Comparison of ENCODE assay signal across 14 cellular contexts in the genomic region with DNA sequence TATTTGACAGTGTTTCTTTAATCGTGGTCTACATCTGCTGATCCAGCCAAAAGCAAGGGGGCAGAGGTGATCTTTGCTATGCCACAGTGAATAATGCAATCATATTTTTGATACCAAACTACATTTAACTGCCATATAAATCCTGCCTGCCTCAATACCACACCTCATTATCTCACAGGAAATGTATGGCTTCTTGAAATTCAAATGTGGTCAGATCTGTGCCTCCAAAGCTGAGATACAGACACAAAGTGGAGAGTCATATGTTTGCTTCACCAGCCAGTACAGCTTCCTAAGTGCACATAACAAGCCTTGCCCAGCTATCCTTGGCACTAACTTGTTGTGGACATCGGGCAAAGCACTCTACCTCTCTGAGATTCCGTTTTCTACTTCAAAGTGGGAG.
A peak's percentile ranks its signal among the peaks of the same experiment; 100 is the strongest.
DNase-seq lines count a peak whose midpoint lies in the region; ATAC-seq, FAIRE-seq and TF ChIP-seq lines count a peak whose summit lies in the region.
"Had no signal": no experiment of that assay in that cellular context is flagged by ENCODE, and none has a peak within 500 bp of the region (broad histone marks: within the 10 kb centered on the region; RNA-seq: fewer than 3 reads in every experiment).

No MANE protein-coding gene starts in this region.

- FAIRE-seq in small intestine (lab: Jason Lieb, UNC), result no peak

- POLR2A ChIA-PET in SK-N-SH (lab: Yijun Ruan, JAX), result no interaction called here

- CTCF ChIA-PET in SK-N-SH (lab: Yijun Ruan, JAX), result interaction anchor here (1.6 kb wide), 1 partner anchor 16 kb away, joined by 4 read pairs; no protein-coding TSS in a partner anchor

- H3F3A ChIP-seq in Loucy (ENCODE audit: low read depth) (peaks cover 13% of the 10 kb centered on the region), SK-N-SH (replicated peaks; ENCODE audit: insufficient read depth) (no peaks in the 10 kb centered on the region)

- in situ Hi-C loops in astrocyte of the cerebellum (cut with HindIII; ENCODE audit: low sequenced_read_pairs), result no loop called here

- TF ChIP-seq CTCF in Loucy (conservative IDR thresholded peaks at IDR 0.05; ENCODE audit: low read length), result peak; percentile 57
- no peak for TF ChIP-seq CTCF in astrocyte of the cerebellum (IDR thresholded peaks at IDR 0.05; ENCODE audit: low read depth, low read length, missing control alignments)
- TF ChIP-seq CTCF in mucosa of descending colon (IDR thresholded peaks at IDR 0.05), result no peak
- no peak for TF ChIP-seq CTCF in SK-N-SH (IDR thresholded peaks at IDR 0.05)

- no peak overlapping the region for H2AFZ ChIP-seq in Loucy (ENCODE audit: low read length)
- H2AFZ ChIP-seq in SK-N-SH (ENCODE audit: low read depth), result no peak overlapping the region

- H3K27ac ChIP-seq in BLaER1 (no peak overlapping the region), small intestine (ENCODE audit: low read depth in 1 of 2, low read length in 1 of 2) (peak overlapping the region in 1 of 2 donors; percentile 12), SK-N-SH (ENCODE audit: low read depth in 2 of 2, low read length in 1 of 2) (no peak overlapping the region)

- peak; percentile 11 for ATAC-seq in mucosa of descending colon
- ATAC-seq: PC-3 had no signal

- TF ChIP-seq EP300 in SK-N-SH (IDR thresholded peaks at IDR 0.05; ENCODE audit: borderline replicate concordance in 1 of 2, low read depth in 1 of 2, low read length in 1 of 2), result no peak

- WGBS in small intestine, 3 donors, result 63 to 66% (median 64%) methylated on average over 3 of the region's 3 CpGs
- WGBS in SK-N-SH (ENCODE audit: low lambda C conversion rate), result 40% methylated on average over 3 of the region's 3 CpGs

- no peak overlapping the region for H3K4me3 ChIP-seq in BLaER1
- peak overlapping the region; percentile 64 for H3K4me3 ChIP-seq in Loucy (ENCODE audit: low read length, poor library complexity, severe bottlenecking)
- H3K4me3 ChIP-seq in astrocyte of the cerebellum (ENCODE audit: low read depth, low read length), result no peak overlapping the region
- no peak overlapping the region for H3K4me3 ChIP-seq in mucosa of descending colon
- no peak overlapping the region for H3K4me3 ChIP-seq in small intestine (ENCODE audit: low read depth in 1 of 2, low read length in 2 of 2)
- no peak overlapping the region for H3K4me3 ChIP-seq in SK-N-SH (ENCODE audit: low read depth in 2 of 2, low read length in 1 of 2)
- H3K4me3 ChIP-seq: HAP-1 had no signal

- H3K9me2 ChIP-seq in Loucy (replicated peaks; ENCODE audit: low read depth, low read length) (no peaks in the 10 kb centered on the region), SK-N-SH (no peaks in the 10 kb centered on the region)

- H3K79me2 ChIP-seq in Loucy (ENCODE audit: insufficient read depth, low read length), result no peaks in the 10 kb centered on the region
- H3K79me2 ChIP-seq in SK-N-SH (ENCODE audit: insufficient read depth), result no peaks in the 10 kb centered on the region

- intact Hi-C loops in mucosa of descending colon (cut with DNase I, micrococcal nuclease), result no loop called here

- H4K20me1 ChIP-seq in BLaER1, result no peaks in the 10 kb centered on the region
- H4K20me1 ChIP-seq in Loucy (ENCODE audit: insufficient read depth, low read length, poor library complexity, severe bottlenecking), result no peaks in the 10 kb centered on the region
- H4K20me1 ChIP-seq in SK-N-SH (ENCODE audit: insufficient read depth), result no peaks in the 10 kb centered on the region

- H3K9ac ChIP-seq in BLaER1 (no peak overlapping the region), Loucy (ENCODE audit: low read depth, low read length, poor library complexity, severe bottlenecking) (peak overlapping the region; percentile 80), SK-N-SH (no peak overlapping the region)

- H3K4me1 ChIP-seq in BLaER1 (peaks cover 23% of the 10 kb centered on the region), Loucy (ENCODE audit: insufficient read depth, low read length, poor library complexity, severe bottlenecking) (peaks cover 68% of the 10 kb centered on the region), mucosa of descending colon (ENCODE audit: low read depth) (peaks cover 13% of the 10 kb centered on the region), small intestine (ENCODE audit: control insufficient read depth in 2 of 2, insufficient read depth in 1 of 2, low read depth in 1 of 2, low read length in 1 of 2) (peaks cover 0 to 8% of the 10 kb centered on the region in 2 donors), SK-N-SH (ENCODE audit: control insufficient read depth in 1 of 2, insufficient read depth in 2 of 2, low read depth in 1 of 2, low read length in 1 of 2) (no peaks in the 10 kb centered on the region; a peak in 1 of 4 replicates)
- H3K4me1 ChIP-seq: Caco-2, HAP-1 had no signal

- no peaks in the 10 kb centered on the region for H3K9me3 ChIP-seq in BLaER1
- H3K9me3 ChIP-seq in Loucy (ENCODE audit: insufficient read depth, low read depth, low read length), result no peaks in the 10 kb centered on the region
- H3K9me3 ChIP-seq in mucosa of descending colon, result no peaks in the 10 kb centered on the region
- H3K9me3 ChIP-seq in small intestine (ENCODE audit: control insufficient read depth, low read depth), result no peaks in the 10 kb centered on the region
- no peaks in the 10 kb centered on the region for H3K9me3 ChIP-seq in SK-N-SH
- H3K9me3 ChIP-seq: Caco-2, HAP-1 had no signal

- TF ChIP-seq RAD21 in SK-N-SH (IDR thresholded peaks at IDR 0.05; ENCODE audit: low read length), result no peak

- H3K36me3 ChIP-seq in BLaER1 (no peaks in the 10 kb centered on the region), Loucy (ENCODE audit: insufficient read depth, low read length) (no peaks in the 10 kb centered on the region), mucosa of descending colon (ENCODE audit: low read depth) (no peaks in the 10 kb centered on the region), small intestine (ENCODE audit: control insufficient read depth in 2 of 2, insufficient read depth in 2 of 2, low read length in 2 of 2) (no peaks in the 10 kb centered on the region), SK-N-SH (replicated peaks in 1 of 2; ENCODE audit: control insufficient read depth in 1 of 2, insufficient read depth in 2 of 2, low read length in 1 of 2) (no peaks in the 10 kb centered on the region)
- H3K36me3 ChIP-seq: HAP-1 had no signal

- H3K4me2 ChIP-seq in BLaER1, result peak overlapping the region; percentile 74
- H3K4me2 ChIP-seq in Loucy (ENCODE audit: low read depth, low read length, poor library complexity, severe bottlenecking), result peak overlapping the region; percentile 82
- no peak overlapping the region for H3K4me2 ChIP-seq in SK-N-SH

- H3K27me3 ChIP-seq in BLaER1, result no peaks in the 10 kb centered on the region
- no peaks in the 10 kb centered on the region for H3K27me3 ChIP-seq in Loucy (ENCODE audit: insufficient read depth, low read length, poor library complexity, severe bottlenecking)
- no peaks in the 10 kb centered on the region for H3K27me3 ChIP-seq in small intestine (ENCODE audit: control insufficient read depth in 2 of 2, insufficient read depth in 2 of 2, low read length in 2 of 2)
- H3K27me3 ChIP-seq in SK-N-SH (ENCODE audit: insufficient read depth), result no peaks in the 10 kb centered on the region

- DNase-seq in astrocyte of the cerebellum (ENCODE audit: low read depth), result peak; percentile 13
- no peak for DNase-seq in mucosa of descending colon
- no peak for DNase-seq in small intestine
- no peak for DNase-seq in SK-N-SH
- no peak for DNase-seq in SIG-M5 treated with dmso at 0.1 percent for 504 hours (lab: John Stamatoyannopoulos, UW; ENCODE audit: unreplicated experiment)
- DNase-seq in Ammon's horn (ENCODE audit: low spot score), result no peak
- DNase-seq: Caco-2, DMS53, NCI-H146, NCI-H69, PC-3 had no signal

TF ChIP-seq in SK-N-SH, 30 proteins besides CTCF, POLR2A, EP300 and RAD21:
- TF ChIP-seq FOXJ3 (CRISPR knock-in tag; IDR thresholded peaks at IDR 0.05) (no peak), RXRA (IDR thresholded peaks at IDR 0.05; ENCODE audit: borderline replicate concordance, low read depth) (no peak), FOSL2 (IDR thresholded peaks at IDR 0.05; ENCODE audit: borderline replicate concordance, low read depth) (no peak), YY1 (IDR thresholded peaks at IDR 0.05; ENCODE audit: low read depth) (no peak), SIN3A (IDR thresholded peaks at IDR 0.05; ENCODE audit: borderline replicate concordance, low read depth, low read length) (no peak), ZBTB33 (IDR thresholded peaks at IDR 0.05; ENCODE audit: borderline replicate concordance, low read depth) (no peak), ELF1 (IDR thresholded peaks at IDR 0.05) (no peak), CHD2 (IDR thresholded peaks at IDR 0.05; ENCODE audit: low read length, partially characterized antibody) (no peak)
- TF ChIP-seq, protein P1, sequence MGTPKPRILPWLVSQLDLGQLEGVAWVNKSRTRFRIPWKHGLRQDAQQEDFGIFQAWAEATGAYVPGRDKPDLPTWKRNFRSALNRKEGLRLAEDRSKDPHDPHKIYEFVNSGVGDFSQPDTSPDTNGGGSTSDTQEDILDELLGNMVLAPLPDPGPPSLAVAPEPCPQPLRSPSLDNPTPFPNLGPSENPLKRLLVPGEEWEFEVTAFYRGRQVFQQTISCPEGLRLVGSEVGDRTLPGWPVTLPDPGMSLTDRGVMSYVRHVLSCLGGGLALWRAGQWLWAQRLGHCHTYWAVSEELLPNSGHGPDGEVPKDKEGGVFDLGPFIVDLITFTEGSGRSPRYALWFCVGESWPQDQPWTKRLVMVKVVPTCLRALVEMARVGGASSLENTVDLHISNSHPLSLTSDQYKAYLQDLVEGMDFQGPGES (IDR thresholded peaks at IDR 0.05; ENCODE audit: low read depth, low read length), result no peak
